ENCODE assay signal across 8 cellular contexts in the genomic region with DNA sequence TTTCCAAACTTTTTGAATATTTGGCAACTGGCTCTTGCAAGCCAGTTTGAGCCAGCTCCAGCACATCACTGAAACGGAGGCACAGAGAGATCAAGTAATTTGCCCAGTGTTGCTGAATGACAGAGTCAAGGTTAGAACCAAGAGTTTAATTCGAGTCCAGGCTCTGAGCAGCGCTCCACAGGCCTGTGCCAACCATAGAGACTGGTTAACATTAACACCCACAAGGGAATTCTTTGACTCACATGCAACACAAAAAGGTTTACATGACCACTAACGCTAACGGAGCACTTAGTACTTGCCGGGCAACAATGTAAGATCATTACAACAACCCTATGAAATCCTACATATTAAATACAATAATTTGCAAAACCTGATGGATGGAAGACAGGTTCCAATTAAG. TPM values are rescaled to one million over a fixed set of nuclear protein-coding genes. Genes with fewer than 3 reads are reported as not detected.
DNase-seq lines count a peak whose midpoint lies in the region; ATAC-seq and TF ChIP-seq lines count a peak whose summit lies in the region.

No MANE protein-coding gene starts in this region.

- H3K4me2 ChIP-seq in neural progenitor cell: peak overlapping the region; percentile 94

- peaks cover 64% of the 10 kb centered on the region for H3K4me1 Mint-ChIP-seq in CD8-positive, alpha-beta T cell (ENCODE audit: low read depth)
- H3K4me1 Mint-ChIP-seq in neural progenitor cell: peaks cover 25% of the 10 kb centered on the region

- no peaks in the 10 kb centered on the region for H3K79me2 ChIP-seq in neural progenitor cell (ENCODE audit: low read depth)

- peaks cover 39% of the 10 kb centered on the region for H3K4me1 ChIP-seq in CD8-positive, alpha-beta T cell (ENCODE audit: insufficient read depth, low read length)
- no peaks in the 10 kb centered on the region for H3K4me1 ChIP-seq in breast epithelium
- H3K4me1 ChIP-seq in neural progenitor cell: peaks cover 15% of the 10 kb centered on the region
- H3K4me1 ChIP-seq in mucosa of descending colon (ENCODE audit: low read depth): peaks cover 20% of the 10 kb centered on the region

- POLR2A ChIA-PET in CD8-positive, alpha-beta T cell (lab: Charles Lee): interaction anchor here (1.2 to 5.8 kb wide), 7 partner anchors 11 to 334 kb away, joined by 4 to 51 read pairs (median 23); a partner anchor contains a TSS

- H3K27me3 ChIP-seq in CD8-positive, alpha-beta T cell (ENCODE audit: insufficient read depth, low read length): no peaks in the 10 kb centered on the region
- H3K27me3 ChIP-seq in breast epithelium: no peaks in the 10 kb centered on the region
- H3K27me3 ChIP-seq in neural progenitor cell: peaks cover 56% of the 10 kb centered on the region

- H3K27ac ChIP-seq in CD8-positive, alpha-beta T cell (ENCODE audit: low read depth, low read length): peak overlapping the region; percentile 83
- H3K27ac ChIP-seq in breast epithelium (no peak overlapping the region), neural progenitor cell (no peak overlapping the region)

- H3K9ac ChIP-seq in neural progenitor cell: no peak overlapping the region

- H3K9me3 Mint-ChIP-seq in CD8-positive, alpha-beta T cell: no peaks in the 10 kb centered on the region
- H3K9me3 Mint-ChIP-seq in neural progenitor cell: no peaks in the 10 kb centered on the region

- no peak overlapping the region for H2AFZ ChIP-seq in neural progenitor cell (replicated peaks)

- ATAC-seq in CD8-positive, alpha-beta T cell: no peak
- no peak for ATAC-seq in mucosa of descending colon
- ATAC-seq in HG03342 (IDR thresholded peaks at IDR 0.05; ENCODE audit: unreplicated experiment): no peak
- no peak for ATAC-seq in HG02571 (IDR thresholded peaks at IDR 0.05; ENCODE audit: unreplicated experiment)
- ATAC-seq in HG03521 (IDR thresholded peaks at IDR 0.05; ENCODE audit: unreplicated experiment): no peak

- TF ChIP-seq POLR2A in NB4 (IDR thresholded peaks at IDR 0.05; ENCODE audit: extremely low read depth, insufficient read length) (no peak), breast epithelium (IDR thresholded peaks at IDR 0.05) (no peak)

- peaks cover 20% of the 10 kb centered on the region for H3K36me3 Mint-ChIP-seq in CD8-positive, alpha-beta T cell
- peaks cover 2% of the 10 kb centered on the region for H3K36me3 Mint-ChIP-seq in neural progenitor cell

- H3K4me3 ChIP-seq in CD8-positive, alpha-beta T cell (ENCODE audit: low read depth, low read length): peak overlapping the region; percentile 90
- H3K4me3 ChIP-seq in NB4 (ENCODE audit: low read depth, low read length) (peak overlapping the region; percentile 59), breast epithelium (peak overlapping the region in 2 of 3 donors; percentile 76 to 93), neural progenitor cell (no peak overlapping the region), mucosa of descending colon (no peak overlapping the region)

- no peaks in the 10 kb centered on the region for H3K36me3 ChIP-seq in CD8-positive, alpha-beta T cell (ENCODE audit: insufficient read depth, low read length)
- H3K36me3 ChIP-seq in breast epithelium (no peaks in the 10 kb centered on the region), neural progenitor cell (no peaks in the 10 kb centered on the region), mucosa of descending colon (ENCODE audit: low read depth) (no peaks in the 10 kb centered on the region)

- H3K9me3 ChIP-seq in CD8-positive, alpha-beta T cell (ENCODE audit: low read length): no peaks in the 10 kb centered on the region
- H3K9me3 ChIP-seq in breast epithelium (no peaks in the 10 kb centered on the region), neural progenitor cell (ENCODE audit: low read depth) (no peaks in the 10 kb centered on the region), mucosa of descending colon (no peaks in the 10 kb centered on the region)

- CTCF ChIA-PET in CD8-positive, alpha-beta T cell (lab: Charles Lee): interaction anchor here (1.1 to 9.8 kb wide), 8 partner anchors 12 to 336 kb away, joined by 3 to 108 read pairs (median 26); no protein-coding TSS in a partner anchor

- no peak for TF ChIP-seq CTCF in CD8-positive, alpha-beta T cell (IDR thresholded peaks at IDR 0.05)
- TF ChIP-seq CTCF in NB4 (IDR thresholded peaks at IDR 0.05; ENCODE audit: low read depth, low read length) (no peak), breast epithelium (IDR thresholded peaks at IDR 0.05) (no peak), neural progenitor cell (IDR thresholded peaks at IDR 0.05) (no peak), mucosa of descending colon (IDR thresholded peaks at IDR 0.05) (no peak)

- intact Hi-C loops in CD8-positive, alpha-beta T cell (cut with DNase I, micrococcal nuclease): loop anchor here (2.0 to 5.0 kb wide), 3 partner anchors 40 to 844 kb away; a partner anchor contains a TSS
- intact Hi-C loops in breast epithelium (cut with DNase I; ENCODE audit: low total_unique reads) (no loop called here), mucosa of descending colon (cut with DNase I, micrococcal nuclease) (no loop called here)

- peaks cover 24% of the 10 kb centered on the region for H3F3A ChIP-seq in neural progenitor cell (ENCODE audit: low read depth)

- no peaks in the 10 kb centered on the region for H3K27me3 Mint-ChIP-seq in CD8-positive, alpha-beta T cell (ENCODE audit: low read depth)
- H3K27me3 Mint-ChIP-seq in neural progenitor cell (ENCODE audit: insufficient read depth, low read depth): peaks cover 36% of the 10 kb centered on the region

- DNase-seq in CD8-positive, alpha-beta T cell: no peak
- DNase-seq in NB4 (ENCODE audit: low read depth) (peak; percentile 72), breast epithelium (ENCODE audit: low spot score in 2 of 2) (no peak), neural progenitor cell (ENCODE audit: low spot score) (no peak), mucosa of descending colon (no peak)

- H3K27ac Mint-ChIP-seq in CD8-positive, alpha-beta T cell: peak overlapping the region; percentile 92
- H3K27ac Mint-ChIP-seq in neural progenitor cell: no peak overlapping the region

- H4K20me1 ChIP-seq in neural progenitor cell (ENCODE audit: low read depth): peaks cover 11% of the 10 kb centered on the region

- H3K4me3 Mint-ChIP-seq in CD8-positive, alpha-beta T cell: peak overlapping the region; percentile 84
- H3K4me3 Mint-ChIP-seq in neural progenitor cell: peak overlapping the region; percentile 73

RNA-seq across cellular contexts. Expression of a gene that starts 1.5 kb away (rescaled TPM):
- 100 to 1,000 TPM; 145 to 152 TPM for total RNA-seq in CD8-positive, alpha-beta T cell
- total RNA-seq in breast epithelium: 10 to 100 TPM; 34.0 to 39.2 (median 36.4) TPM
- total RNA-seq in neural progenitor cell (ENCODE audit: low replicate concordance): 8.4 and 12.0 TPM in 2 replicates
- 10 to 100 TPM; 14.9 to 68.8 (median 19.2) TPM for total RNA-seq in mucosa of descending colon

RNA-seq across cellular contexts. Expression of a gene that starts 55.7 kb away (rescaled TPM):
- total RNA-seq in CD8-positive, alpha-beta T cell: 100 to 1,000 TPM; 159 to 172 TPM
- 100 to 1,000 TPM in 1 of 3 donors, 10 to 100 TPM in 2; 73.3 to 110 (median 76.4) TPM for total RNA-seq in breast epithelium
- 130 and 166 TPM in 2 replicates for total RNA-seq in neural progenitor cell (ENCODE audit: low replicate concordance)
- total RNA-seq in mucosa of descending colon: 100 to 1,000 TPM in 2 of 3 donors, 10 to 100 TPM in 1; 85.6 to 122 (median 101) TPM

Comparison
In these comparisons a context has a peak if more than half of its experiments do, and no peak if none do; other contexts are left out.
1. H3K4me3 ChIP-seq: peak in CD8-positive, alpha-beta T cell (single experiment), NB4 (single experiment) and breast epithelium (2 of 3); none in neural progenitor cell (single experiment) and mucosa of descending colon (single experiment).
2. intact Hi-C loops: an anchor here in CD8-positive, alpha-beta T cell (2.0 to 5.0 kb wide); none called in breast epithelium and mucosa of descending colon.